Comparison of ENCODE assay signal across 20 cellular contexts in the genomic region with DNA sequence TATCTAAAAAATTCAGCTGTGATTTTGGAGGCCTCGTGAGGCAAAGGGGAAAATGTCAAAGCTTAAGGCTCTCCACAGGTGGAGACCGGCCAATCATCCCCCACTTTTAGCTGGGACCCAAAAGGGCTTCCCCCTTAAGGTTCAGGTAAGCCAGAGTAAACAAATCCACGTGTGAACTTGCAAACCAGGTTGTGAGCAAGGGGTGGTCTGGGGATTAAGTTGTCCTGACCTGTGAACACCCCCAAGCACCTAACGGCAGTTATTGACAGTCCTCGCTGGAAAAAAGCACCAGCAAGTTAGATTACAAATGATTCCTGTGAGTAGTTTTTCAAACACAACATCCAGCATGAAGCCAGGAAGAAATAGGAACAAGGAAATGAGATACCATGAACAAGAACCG.
"Had no signal": no experiment of that assay in that cellular context is flagged by ENCODE, and none has a peak within 500 bp of the region (broad histone marks: within the 10 kb centered on the region; RNA-seq: fewer than 3 reads in every experiment).

No MANE protein-coding gene starts in this region.

- DNase-seq: activated CD4-positive, alpha-beta T cell treated with anti-CD3 and anti-CD28 coated beads, Interleukin-2, amount 10 ng/mL, durations not matched to agents 24 days and 14 days; activated gamma-delta T cell treated with Interleukin-2 at 50 U/mL for 16 hours; activated T-cell treated with anti-CD3 and anti-CD28 coated beads, Interleukin-2, amount 50 U/mL, for 24 hours; amniotic stem cell; caudate nucleus; cortex of kidney; effector CD8-positive, alpha-beta T cell; left colon; SJCRH30; stimulated activated CD4-positive, alpha-beta T cell treated with anti-CD3 and anti-CD28 coated beads, Interleukin-12 subunit alpha, Interleukin-12 subunit beta, amount 100 ng/mL, for 4 hours; substantia nigra; T-helper 2 cell; transverse colon had no signal

- H3K27me3 ChIP-seq: heart left ventricle, neutrophil, SJCRH30, transverse colon had no signal

- H3K4me3 Mint-ChIP-seq: activated CD4-positive, alpha-beta T cell treated with anti-CD3 and anti-CD28 coated beads, Interleukin-2, amount 10 ng/mL, durations not matched to agents 24 days and 14 days; activated naive CD8-positive, alpha-beta T cell; activated T-cell treated with anti-CD3 and anti-CD28 coated beads, Interleukin-2, amount 50 U/mL, for 24 hours; naive thymus-derived CD4-positive, alpha-beta T cell; stimulated activated effector memory CD8-positive, alpha-beta T cell treated with anti-CD3 and anti-CD28 coated beads, Interleukin-12 subunit alpha, Interleukin-12 subunit beta, amount 100 ng/mL, for 72 hours had no signal

- H3K4me3 ChIP-seq: heart left ventricle, lung, SJCRH30, transverse colon had no signal

- H3K27ac Mint-ChIP-seq: activated CD4-positive, alpha-beta T cell treated with anti-CD3 and anti-CD28 coated beads, Interleukin-2, amount 10 ng/mL, durations not matched to agents 24 days and 14 days; activated naive CD8-positive, alpha-beta T cell; activated T-cell treated with anti-CD3 and anti-CD28 coated beads, Interleukin-2, amount 50 U/mL, for 24 hours had no signal

- H3K27me3 Mint-ChIP-seq: activated naive CD8-positive, alpha-beta T cell; activated T-cell treated with anti-CD3 and anti-CD28 coated beads, Interleukin-2, amount 50 U/mL, for 24 hours had no signal

- H3K27ac ChIP-seq: epithelial cell of prostate, heart left ventricle, neutrophil, SJCRH30, transverse colon had no signal

- ATAC-seq: heart left ventricle; left colon; naive thymus-derived CD4-positive, alpha-beta T cell; stimulated activated effector memory CD8-positive, alpha-beta T cell treated with anti-CD3 and anti-CD28 coated beads, Interleukin-12 subunit alpha, Interleukin-12 subunit beta, amount 100 ng/mL, for 72 hours had no signal

- H3K36me3 ChIP-seq: heart left ventricle, neutrophil, SJCRH30, transverse colon had no signal

- H3K9me3 Mint-ChIP-seq: activated CD4-positive, alpha-beta T cell treated with anti-CD3 and anti-CD28 coated beads, Interleukin-2, amount 10 ng/mL, durations not matched to agents 24 days and 14 days; activated T-cell treated with anti-CD3 and anti-CD28 coated beads, Interleukin-2, amount 50 U/mL, for 24 hours; naive thymus-derived CD4-positive, alpha-beta T cell; stimulated activated effector memory CD8-positive, alpha-beta T cell treated with anti-CD3 and anti-CD28 coated beads, Interleukin-12 subunit alpha, Interleukin-12 subunit beta, amount 100 ng/mL, for 72 hours had no signal

- H3K9me3 ChIP-seq: heart left ventricle, neutrophil, SJCRH30, transverse colon had no signal

- H3K36me3 Mint-ChIP-seq: activated naive CD8-positive, alpha-beta T cell; naive thymus-derived CD4-positive, alpha-beta T cell; stimulated activated effector memory CD8-positive, alpha-beta T cell treated with anti-CD3 and anti-CD28 coated beads, Interleukin-12 subunit alpha, Interleukin-12 subunit beta, amount 100 ng/mL, for 72 hours had no signal
